Comparison of ENCODE assay signal across 1 cellular context in the genomic region with DNA sequence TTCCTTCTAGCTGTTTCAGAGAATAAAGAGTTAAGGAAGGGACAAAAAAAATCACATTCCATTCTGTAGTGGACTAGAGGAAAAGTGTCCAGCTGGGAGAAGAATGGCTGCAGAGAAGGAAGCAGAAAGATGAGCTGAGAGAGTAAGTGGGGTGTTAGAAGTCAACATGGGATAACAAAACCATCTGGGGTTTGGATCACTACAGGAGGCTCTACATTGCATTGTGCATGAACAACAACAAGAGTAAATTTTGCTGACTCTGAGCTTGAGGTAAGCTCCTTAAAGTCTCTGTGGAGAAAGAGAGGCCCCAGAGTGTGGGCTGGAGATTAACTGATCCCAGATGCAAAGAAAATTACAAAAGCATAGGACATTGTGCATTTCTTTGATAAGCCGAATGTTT.
TF ChIP-seq lines count a peak whose summit lies in the region.

No MANE protein-coding gene starts in this region.

TF ChIP-seq in H1, 55 proteins besides CTCF, POLR2A, EP300 and RAD21:
- 0 out of 2 replicates have a peak, but pooled peaks have one; percentile 8 for TF ChIP-seq MAFK (IDR thresholded peaks at IDR 0.05; ENCODE audit: low read depth, low read length)
- TF ChIP-seq POU5F1 (IDR thresholded peaks at IDR 0.05; ENCODE audit: low read depth, low read length): no peak
